Comparison of ENCODE assay signal across 15 cellular contexts in genomic region chr19:3333662-3334061, GRCh38. TPM values are rescaled to one million over a fixed set of nuclear protein-coding genes. Genes with fewer than 3 reads are reported as not detected.
DNase-seq lines count a peak whose midpoint lies in the region; ATAC-seq, FAIRE-seq and TF ChIP-seq lines count a peak whose summit lies in the region.
"Had no signal": no experiment of that assay in that cellular context is flagged by ENCODE, and none has a peak within 500 bp of the region (broad histone marks: within the 10 kb centered on the region; RNA-seq: fewer than 3 reads in every experiment).

No MANE protein-coding gene starts in this region.

- no TSS peak for BruUV-seq in GM12878 (replicated peaks; lab: Mats Ljungman, UMichigan)

- H3K27ac ChIP-seq in right cardiac atrium (ENCODE audit: low read length) (no peak overlapping the region), heart left ventricle (peak overlapping the region in 1 of 12 donors; percentile 92), GM12878 (ENCODE audit: control insufficient read depth, insufficient read depth) (no peak overlapping the region), rectal smooth muscle tissue (ENCODE audit: low read depth, low read length) (peak overlapping the region; percentile 73), vagina (peak overlapping the region; percentile 34), neural progenitor cell (no peak overlapping the region)
- H3K27ac ChIP-seq: C4-2B, RWPE1 had no signal

- H3K4me3 ChIP-seq in right cardiac atrium (ENCODE audit: low read length) (no peak overlapping the region), heart left ventricle (no peak overlapping the region), GM12878 (no peak overlapping the region), rectal smooth muscle tissue (ENCODE audit: low read length) (no peak overlapping the region), vagina (no peak overlapping the region), neural progenitor cell (no peak overlapping the region)

- peaks cover 41% of the 10 kb centered on the region for H3K27me3 Mint-ChIP-seq in neural progenitor cell (ENCODE audit: insufficient read depth, low read depth)

- H3K9me3 ChIP-seq in right cardiac atrium (ENCODE audit: control insufficient read depth, low read length) (no peaks in the 10 kb centered on the region), heart left ventricle (no peaks in the 10 kb centered on the region), GM12878 (replicated peaks; ENCODE audit: control insufficient read depth, insufficient read depth, low read length) (no peaks in the 10 kb centered on the region; the same call in 2 of the 3 replicates), vagina (no peaks in the 10 kb centered on the region), neural progenitor cell (ENCODE audit: low read depth) (no peaks in the 10 kb centered on the region)

- RAD21 ChIA-PET in GM12878 (lab: Charles Lee; ENCODE audit: unreplicated experiment) = no interaction called here

- no peak for TF ChIP-seq CTCF in heart left ventricle (IDR thresholded peaks at IDR 0.05)
- TF ChIP-seq CTCF in GM12878 (IDR thresholded peaks at IDR 0.05 in 2 of 3, conservative IDR thresholded peaks at IDR 0.05 in 1 of 3; ENCODE audit: control insufficient read depth in 2 of 3, extremely low read depth in 1 of 3, insufficient read depth in 1 of 3, low read depth in 3 of 3, low read length in 3 of 3) = no peak
- no peak for TF ChIP-seq CTCF in vagina (IDR thresholded peaks at IDR 0.05)
- TF ChIP-seq CTCF in neural progenitor cell (IDR thresholded peaks at IDR 0.05) = no peak

- WGBS in right cardiac atrium = 87% methylated on average over 8 of the region's 8 CpGs
- WGBS in heart left ventricle, 4 donors = 85 to 91% (median 89%) methylated on average over 8 of the region's 8 CpGs
- WGBS in GM12878 (ENCODE audit: insufficient coverage, insufficient replicate concordance, low lambda C conversion rate, missing lambda C conversion rate) = 12% methylated on average over 5 of the region's 8 CpGs

- SMC1A ChIA-PET in GM12878 (lab: Charles Lee; ENCODE audit: uncharacterized antibody, unreplicated experiment) = no interaction called here

- peaks cover 4% of the 10 kb centered on the region for H3K4me1 Mint-ChIP-seq in neural progenitor cell

- no peak for ATAC-seq in right cardiac atrium
- ATAC-seq in heart left ventricle = no peak
- no peak for ATAC-seq in GM12878
- no peak for ATAC-seq in GM18907 (IDR thresholded peaks at IDR 0.05; ENCODE audit: unreplicated experiment)
- ATAC-seq: HCT116 had no signal

- H3K27me3 ChIP-seq in right cardiac atrium (ENCODE audit: control insufficient read depth, insufficient read depth) (no peaks in the 10 kb centered on the region), heart left ventricle (no peaks in the 10 kb centered on the region), GM12878 (replicated peaks in 1 of 2; ENCODE audit: control insufficient read depth in 2 of 2, insufficient read depth in 2 of 2, low read length in 1 of 2) (no peaks in the 10 kb centered on the region; a peak in 1 of 4 replicates), rectal smooth muscle tissue (ENCODE audit: control insufficient read depth, insufficient read depth, low read length) (no peaks in the 10 kb centered on the region), vagina (no peaks in the 10 kb centered on the region), neural progenitor cell (peaks cover 85% of the 10 kb centered on the region)

- intact Hi-C loops in right cardiac atrium (cut with DNase I) = no loop called here
- intact Hi-C loops in heart left ventricle (cut with DNase I) = no loop called here
- intact Hi-C loops in GM12878 (cut with micrococcal nuclease; ENCODE audit: unreplicated experiment) = no loop called here
- intact Hi-C loops in vagina (cut with DNase I) = loop anchor here (10.0 kb wide), 1 partner anchor 91 kb away; no protein-coding TSS in a partner anchor

- no peaks in the 10 kb centered on the region for H4K20me1 ChIP-seq in GM12878 (ENCODE audit: control insufficient read depth, insufficient read depth)
- no peaks in the 10 kb centered on the region for H4K20me1 ChIP-seq in neural progenitor cell (ENCODE audit: low read depth)

- no peaks in the 10 kb centered on the region for H3K9me3 Mint-ChIP-seq in neural progenitor cell

- DNase-seq in right cardiac atrium (peak in 2 of 3 donors; percentile 18 to 39), heart left ventricle (no peak), GM12878 (ENCODE audit: low read depth, low spot score) (no peak), vagina (ENCODE audit: extremely low spot score in 2 of 2) (no peak), neural progenitor cell (ENCODE audit: low spot score) (no peak), iPS-NIHi7 (ENCODE audit: extremely low spot score) (no peak)
- DNase-seq: COR-L47, NCI-H1436 treated with DMSO at 0.1 percent for 48 hours, NCI-H226, NCI-H526 treated with DMSO at 0.1 percent for 48 hours had no signal

- no peak for TF ChIP-seq EP300 in GM12878 (IDR thresholded peaks at IDR 0.05; ENCODE audit: borderline replicate concordance in 1 of 2, control insufficient read depth in 1 of 2, low read depth in 2 of 2, low read length in 2 of 2)

- H3K36me3 ChIP-seq in heart left ventricle (no peaks in the 10 kb centered on the region), GM12878 (ENCODE audit: control insufficient read depth in 2 of 2, insufficient read depth in 2 of 2, low read length in 1 of 2) (no peaks in the 10 kb centered on the region), rectal smooth muscle tissue (ENCODE audit: control insufficient read depth, insufficient read depth, low read length) (no peaks in the 10 kb centered on the region), vagina (no peaks in the 10 kb centered on the region), neural progenitor cell (no peaks in the 10 kb centered on the region)

- no peaks in the 10 kb centered on the region for H3K36me3 Mint-ChIP-seq in neural progenitor cell

- H3F3A ChIP-seq in neural progenitor cell (ENCODE audit: low read depth) = no peaks in the 10 kb centered on the region

- no peak overlapping the region for H3K27ac Mint-ChIP-seq in neural progenitor cell

- H3K79me2 ChIP-seq in GM12878 (ENCODE audit: control insufficient read depth, insufficient read depth, low read length) (no peaks in the 10 kb centered on the region), neural progenitor cell (ENCODE audit: low read depth) (no peaks in the 10 kb centered on the region)

- TF ChIP-seq POLR2A in heart left ventricle (IDR thresholded peaks at IDR 0.05) = no peak
- TF ChIP-seq POLR2A in GM12878 (IDR thresholded peaks at IDR 0.05; ENCODE audit: low read depth, low read length) = no peak
- no peak for TF ChIP-seq POLR2A in vagina (IDR thresholded peaks at IDR 0.05)

- H3K4me1 ChIP-seq in right cardiac atrium (ENCODE audit: control insufficient read depth, insufficient read depth, low read length) (peaks cover 17% of the 10 kb centered on the region), heart left ventricle (peaks cover 5 to 41% (median 31%) of the 10 kb centered on the region in 12 donors), GM12878 (ENCODE audit: control insufficient read depth, insufficient read depth, low read length) (no peaks in the 10 kb centered on the region), rectal smooth muscle tissue (ENCODE audit: control insufficient read depth, insufficient read depth, low read length) (peaks cover 30% of the 10 kb centered on the region), vagina (peaks cover 48% of the 10 kb centered on the region), neural progenitor cell (no peaks in the 10 kb centered on the region)

- CTCF ChIA-PET in GM12878 (lab: Yijun Ruan, JAX) = interaction anchor here (1.5 kb wide), 1 partner anchor 96 kb away, joined by 5 read pairs; no protein-coding TSS in a partner anchor

- H2AFZ ChIP-seq in GM12878 (ENCODE audit: control insufficient read depth, low read depth, low read length) (no peak overlapping the region), neural progenitor cell (replicated peaks) (no peak overlapping the region)

- in situ Hi-C loops in GM12878 (cut with MboI) = no loop called here

- no peak overlapping the region for H3K9ac ChIP-seq in GM12878 (ENCODE audit: control insufficient read depth, insufficient read depth, low read length)
- no peak overlapping the region for H3K9ac ChIP-seq in rectal smooth muscle tissue (ENCODE audit: low read length)
- no peak overlapping the region for H3K9ac ChIP-seq in neural progenitor cell

- H3K4me3 Mint-ChIP-seq in neural progenitor cell = no peak overlapping the region

- POLR2A ChIA-PET in GM12878 (lab: Charles Lee) = no interaction called here

- TF ChIP-seq RAD21 in GM12878 (IDR thresholded peaks at IDR 0.05; ENCODE audit: insufficient read depth, low read depth, low read length) = no peak

- H3K4me2 ChIP-seq in GM12878 (ENCODE audit: control insufficient read depth, insufficient read depth) = no peak overlapping the region
- H3K4me2 ChIP-seq in neural progenitor cell = no peak overlapping the region

- no peak for FAIRE-seq in GM12878 (lab: Jason Lieb, UNC)

TF ChIP-seq in GM12878, 131 proteins besides CTCF, POLR2A, EP300 and RAD21:
- TF ChIP-seq KLF5 (IDR thresholded peaks at IDR 0.05; ENCODE audit: partially characterized antibody) (no peak), ATF7 (IDR thresholded peaks at IDR 0.05; ENCODE audit: low read depth) (0 out of 2 replicates have a peak, but pooled peaks have one; percentile 20)

RNA-seq across cellular contexts. Expression of gene NFIC, which starts 32.7 kb away (rescaled TPM):
- 100 to 1,000 TPM; 175 to 223 (median 188) TPM for total RNA-seq in right cardiac atrium
- polyA plus RNA-seq in right cardiac atrium = 186 TPM
- total RNA-seq in heart left ventricle = 100 to 1,000 TPM; 107 to 267 (median 155) TPM
- polyA plus RNA-seq in heart left ventricle = 100 to 1,000 TPM; 159 to 192 TPM
- 77.1 and 95.5 TPM in 2 replicates for total RNA-seq in GM12878 (2013; cell fraction: nucleolus; rRNA removed)
- 8.8 and 9.2 TPM in 2 replicates for total RNA-seq in GM12878 (2014; rRNA removed)
- 2.8 and 5.3 TPM in 2 replicates for total RNA-seq in GM12878 (2014; rRNA removed; fragmentation: Illumina TruSeq; extraction: Trizol)
- total RNA-seq in GM12878 (2021) = 50.5 and 53.5 TPM in 2 replicates
- 3.6 TPM for polyA plus RNA-seq in GM12878 (2011; ENCODE audit: low read depth)
- 0.86 and 1.6 TPM in 2 replicates for polyA plus RNA-seq in GM12878 (2011; rRNA removed)
- 2.1 and 2.2 TPM in 2 replicates for polyA plus RNA-seq in GM12878 (2011; cell fraction: cytosol; rRNA removed)
- polyA plus RNA-seq in GM12878 (2011; cell fraction: nucleus; rRNA removed) = 11.0 and 19.5 TPM in 2 replicates
- polyA plus RNA-seq in GM12878 (2012) = 12.5 and 13.5 TPM in 2 replicates
- polyA plus RNA-seq in GM12878 (2014; fragmentation: Illumina TruSeq; extraction: Trizol) = 4.6 and 11.1 TPM in 2 replicates
- polyA plus RNA-seq in GM12878 (2014; fragmentation: Nextera tagmentation; extraction: Ambion mirVana) = 1 to 10 TPM in 1 of 2 experiments, under 1 TPM in 1; 0.71 to 1.1 TPM
- polyA plus RNA-seq in GM12878 (2014; rRNA removed) = 13.8 and 16.8 TPM in 2 replicates
- polyA plus RNA-seq in GM12878 (2016; fragmentation: Nextera tagmentation; extraction: Ambion mirVana) = 10 to 100 TPM; 18.5 to 22.2 TPM
- polyA minus RNA-seq in GM12878 (2011; rRNA and poly(A)+ RNA removed) = 3.4 and 7.2 TPM in 2 replicates
- 8.4 and 9.6 TPM in 2 replicates for polyA minus RNA-seq in GM12878 (2011; cell fraction: cytosol; rRNA and poly(A)+ RNA removed)
- polyA minus RNA-seq in GM12878 (2011; cell fraction: nucleus; rRNA and poly(A)+ RNA removed) = 8.9 and 14.9 TPM in 2 replicates
- total RNA-seq in vagina = 142 TPM
- total RNA-seq in neural progenitor cell (ENCODE audit: low replicate concordance) = 1.1 and 1.3 TPM in 2 replicates

Comparison
In these comparisons a context has a peak if more than half of its experiments do, and no peak if none do; other contexts are left out.
1. DNase-seq: peak in right cardiac atrium (2 of 3); none in heart left ventricle (0 of 5), GM12878 (single experiment), vagina (0 of 2), neural progenitor cell (single experiment) and iPS-NIHi7 (single experiment).
2. H3K27ac ChIP-seq: peak in rectal smooth muscle tissue (single experiment) and vagina (single experiment); none in right cardiac atrium (single experiment), GM12878 (single experiment) and neural progenitor cell (single experiment).